ENCODE assay signal across 15 cellular contexts in the genomic region with DNA sequence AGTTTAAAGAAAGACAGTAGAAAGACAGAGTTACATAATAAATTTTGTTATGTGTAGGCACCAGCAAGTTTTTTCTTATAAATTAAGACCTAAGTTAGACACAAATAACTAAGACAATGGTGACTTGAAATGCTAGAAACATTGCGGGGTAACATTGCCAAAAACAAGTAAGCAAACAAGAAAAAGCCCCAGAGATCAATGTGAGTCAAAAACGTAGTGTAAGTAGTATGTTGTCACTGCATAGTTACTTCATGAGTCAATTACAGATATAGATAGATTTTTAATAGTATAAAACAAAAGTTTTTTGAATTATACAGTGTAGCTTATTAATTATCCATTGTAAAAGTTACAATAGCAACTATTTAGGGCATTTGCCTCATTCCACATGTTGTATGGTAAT.
A peak's percentile ranks its signal among the peaks of the same experiment; 100 is the strongest.
DNase-seq lines count a peak whose midpoint lies in the region; ATAC-seq, FAIRE-seq and TF ChIP-seq lines count a peak whose summit lies in the region.
"Had no signal": no experiment of that assay in that cellular context is flagged by ENCODE, and none has a peak within 500 bp of the region (broad histone marks: within the 10 kb centered on the region; RNA-seq: fewer than 3 reads in every experiment).

No MANE protein-coding gene starts in this region.

- no peak for ATAC-seq in A549
- ATAC-seq in HG03175 (IDR thresholded peaks at IDR 0.05; ENCODE audit: unreplicated experiment) = no peak
- ATAC-seq in HG02571 (IDR thresholded peaks at IDR 0.05; ENCODE audit: unreplicated experiment) = no peak
- ATAC-seq: CD8-positive, alpha-beta T cell had no signal

- FAIRE-seq in A549 (lab: Jason Lieb, UNC) = no peak

- TF ChIP-seq CTCF in A549 (IDR thresholded peaks at IDR 0.05) (no peak), epithelial cell of esophagus (IDR thresholded peaks at IDR 0.05; ENCODE audit: insufficient read depth, low read depth, low read length, missing control alignments) (no peak), left ventricle myocardium inferior (IDR thresholded peaks at IDR 0.05; ENCODE audit: borderline replicate concordance) (no peak)

- no peak for TF ChIP-seq EP300 in A549 (IDR thresholded peaks at IDR 0.05)

- no peaks in the 10 kb centered on the region for H3K27me3 ChIP-seq in left ventricle myocardium inferior (ENCODE audit: low read depth)
- H3K27me3 ChIP-seq: BLaER1 treated with 17β-estradiol and CSF1 and Interleukin-3, amounts not matched to agents 10 nM and 100 nM had no signal

- H3K27ac ChIP-seq in A549 (no peak overlapping the region), left ventricle myocardium inferior (replicated peaks) (no peak overlapping the region)
- H3K27ac ChIP-seq: BLaER1 treated with 17β-estradiol and CSF1 and Interleukin-3, amounts not matched to agents 10 nM and 100 nM had no signal

- peaks cover 17% of the 10 kb centered on the region for H3K4me1 ChIP-seq in A549
- H3K4me1 ChIP-seq in left ventricle myocardium inferior = no peaks in the 10 kb centered on the region
- H3K4me1 ChIP-seq: HAP-1 had no signal

- H3K9me3 ChIP-seq in A549 = no peaks in the 10 kb centered on the region
- H3K9me3 ChIP-seq in left ventricle myocardium inferior (replicated peaks) = no peaks in the 10 kb centered on the region
- H3K9me3 ChIP-seq: BLaER1 treated with 17β-estradiol and CSF1 and Interleukin-3, amounts not matched to agents 10 nM and 100 nM; HAP-1 had no signal

- no peak for DNase-seq in A549 (ENCODE audit: low read depth in 1 of 2, low spot score in 1 of 2)
- DNase-seq in HS-5 (ENCODE audit: low read depth) = peak; percentile 19
- DNase-seq in epithelial cell of esophagus (ENCODE audit: low read depth) = peak; percentile 39
- DNase-seq in foreskin melanocyte = peak; percentile 53
- no peak for DNase-seq in NCI-H2081 (lab: John Stamatoyannopoulos, UW)
- DNase-seq in left ventricle myocardium inferior = no peak
- DNase-seq: 8988T; Calu3; CD8-positive, alpha-beta T cell; DMS79 treated with DMSO at 0.1 percent for 48 hours; GF-D8 had no signal

- no peak for TF ChIP-seq POLR2A in A549 (IDR thresholded peaks at IDR 0.05; ENCODE audit: low read length)

- H3K4me2 ChIP-seq in A549 = peak overlapping the region; percentile 43; the same call in 2 of the 3 replicates
- H3K4me2 ChIP-seq: BLaER1 treated with 17β-estradiol and CSF1 and Interleukin-3, amounts not matched to agents 10 nM and 100 nM had no signal

- CTCF ChIA-PET in A549 (lab: Yijun Ruan, JAX) = no interaction called here

- 35% methylated on average over 2 of the region's 2 CpGs for WGBS in A549 (ENCODE audit: missing lambda C conversion rate)

- no peaks in the 10 kb centered on the region for H3K36me3 ChIP-seq in left ventricle myocardium inferior
- H3K36me3 ChIP-seq: BLaER1 treated with 17β-estradiol and CSF1 and Interleukin-3, amounts not matched to agents 10 nM and 100 nM; HAP-1 had no signal

- intact Hi-C loops in left ventricle myocardium inferior (cut with micrococcal nuclease) = no loop called here

- POLR2A ChIA-PET in A549 (lab: Yijun Ruan, JAX) = no interaction called here

- no peak for TF ChIP-seq RAD21 in A549 (conservative IDR thresholded peaks at IDR 0.05 in 1 of 2, IDR thresholded peaks at IDR 0.05 in 1 of 2)

- H3K4me3 ChIP-seq in A549 (no peak overlapping the region), epithelial cell of esophagus (ENCODE audit: low read length) (no peak overlapping the region), left ventricle myocardium inferior (no peak overlapping the region)
- H3K4me3 ChIP-seq: BLaER1 treated with 17β-estradiol and CSF1 and Interleukin-3, amounts not matched to agents 10 nM and 100 nM; HAP-1 had no signal

TF ChIP-seq in A549, 52 proteins besides CTCF, POLR2A, EP300 and RAD21:
- TF ChIP-seq EHMT2 (IDR thresholded peaks at IDR 0.05; ENCODE audit: low read depth) (no peak), RCOR1 (IDR thresholded peaks at IDR 0.05; ENCODE audit: low read depth, low read length) (no peak), KDM1A (IDR thresholded peaks at IDR 0.05; ENCODE audit: low read depth) (no peak), BHLHE40 (IDR thresholded peaks at IDR 0.05; ENCODE audit: low read depth, low read length) (no peak), FOXS1 (CRISPR knock-in tag; IDR thresholded peaks at IDR 0.05) (no peak), RARB (CRISPR knock-in tag; IDR thresholded peaks at IDR 0.05) (no peak), CBX2 (IDR thresholded peaks at IDR 0.05; ENCODE audit: borderline replicate concordance, low read depth) (no peak), GATA3 (IDR thresholded peaks at IDR 0.05; ENCODE audit: borderline replicate concordance) (no peak), HDAC2 (IDR thresholded peaks at IDR 0.05) (no peak), CHD2 (IDR thresholded peaks at IDR 0.05; ENCODE audit: low read length, partially characterized antibody) (no peak), HOXA7 (CRISPR knock-in tag; IDR thresholded peaks at IDR 0.05) (no peak), TP53 (CRISPR knock-in tag; IDR thresholded peaks at IDR 0.05) (no peak)
- TF ChIP-seq, protein P1, sequence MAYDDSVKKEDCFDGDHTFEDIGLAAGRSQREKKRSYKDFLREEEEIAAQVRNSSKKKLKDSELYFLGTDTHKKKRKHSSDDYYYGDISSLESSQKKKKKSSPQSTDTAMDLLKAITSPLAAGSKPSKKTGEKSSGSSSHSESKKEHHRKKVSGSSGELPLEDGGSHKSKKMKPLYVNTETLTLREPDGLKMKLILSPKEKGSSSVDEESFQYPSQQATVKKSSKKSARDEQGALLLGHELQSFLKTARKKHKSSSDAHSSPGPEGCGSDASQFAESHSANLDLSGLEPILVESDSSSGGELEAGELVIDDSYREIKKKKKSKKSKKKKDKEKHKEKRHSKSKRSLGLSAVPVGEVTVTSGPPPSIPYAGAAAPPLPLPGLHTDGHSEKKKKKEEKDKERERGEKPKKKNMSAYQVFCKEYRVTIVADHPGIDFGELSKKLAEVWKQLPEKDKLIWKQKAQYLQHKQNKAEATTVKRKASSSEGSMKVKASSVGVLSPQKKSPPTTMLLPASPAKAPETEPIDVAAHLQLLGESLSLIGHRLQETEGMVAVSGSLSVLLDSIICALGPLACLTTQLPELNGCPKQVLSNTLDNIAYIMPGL (CRISPR knock-in tag; IDR thresholded peaks at IDR 0.05; ENCODE audit: borderline replicate concordance) = no peak
- TF ChIP-seq, protein P2, sequence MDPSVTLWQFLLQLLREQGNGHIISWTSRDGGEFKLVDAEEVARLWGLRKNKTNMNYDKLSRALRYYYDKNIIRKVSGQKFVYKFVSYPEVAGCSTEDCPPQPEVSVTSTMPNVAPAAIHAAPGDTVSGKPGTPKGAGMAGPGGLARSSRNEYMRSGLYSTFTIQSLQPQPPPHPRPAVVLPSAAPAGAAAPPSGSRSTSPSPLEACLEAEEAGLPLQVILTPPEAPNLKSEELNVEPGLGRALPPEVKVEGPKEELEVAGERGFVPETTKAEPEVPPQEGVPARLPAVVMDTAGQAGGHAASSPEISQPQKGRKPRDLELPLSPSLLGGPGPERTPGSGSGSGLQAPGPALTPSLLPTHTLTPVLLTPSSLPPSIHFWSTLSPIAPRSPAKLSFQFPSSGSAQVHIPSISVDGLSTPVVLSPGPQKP (IDR thresholded peaks at IDR 0.05; ENCODE audit: low read depth, low read length) = no peak
- TF ChIP-seq, protein P3, sequence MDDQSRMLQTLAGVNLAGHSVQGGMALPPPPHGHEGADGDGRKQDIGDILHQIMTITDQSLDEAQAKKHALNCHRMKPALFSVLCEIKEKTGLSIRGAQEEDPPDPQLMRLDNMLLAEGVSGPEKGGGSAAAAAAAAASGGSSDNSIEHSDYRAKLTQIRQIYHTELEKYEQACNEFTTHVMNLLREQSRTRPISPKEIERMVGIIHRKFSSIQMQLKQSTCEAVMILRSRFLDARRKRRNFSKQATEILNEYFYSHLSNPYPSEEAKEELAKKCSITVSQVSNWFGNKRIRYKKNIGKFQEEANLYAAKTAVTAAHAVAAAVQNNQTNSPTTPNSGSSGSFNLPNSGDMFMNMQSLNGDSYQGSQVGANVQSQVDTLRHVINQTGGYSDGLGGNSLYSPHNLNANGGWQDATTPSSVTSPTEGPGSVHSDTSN (IDR thresholded peaks at IDR 0.05) = no peak
TF ChIP-seq in A549: peak in this region for 0.

Comparison
In these comparisons a context has a peak if more than half of its experiments do, and no peak if none do; other contexts are left out.
1. DNase-seq: peak in HS-5 (single experiment), epithelial cell of esophagus (single experiment) and foreskin melanocyte (single experiment); none in A549 (0 of 2), NCI-H2081 (0 of 2) and left ventricle myocardium inferior (single experiment).